In genomic region chr3:189494632-189495031, GRCh38 we compare ENCODE assay signal across 21 cellular contexts.
"Had no signal": no experiment of that assay in that cellular context is flagged by ENCODE, and none has a peak within 500 bp of the region (broad histone marks: within the 10 kb centered on the region; RNA-seq: fewer than 3 reads in every experiment).

No MANE protein-coding gene starts in this region.

- H3K36me3 ChIP-seq: gastrocnemius medialis, left lung, neural progenitor cell, ovary, sigmoid colon, spleen, thoracic aorta, tibial nerve, upper lobe of left lung had no signal

- H3K27me3 ChIP-seq: gastrocnemius medialis, left lung, neural progenitor cell, ovary, sigmoid colon, spleen, tibial nerve, upper lobe of left lung had no signal

- H2AFZ ChIP-seq: neural progenitor cell had no signal

- H3K9me3 ChIP-seq: gastrocnemius medialis, left lung, ovary, psoas muscle, sigmoid colon, spleen, thoracic aorta, tibial nerve, upper lobe of left lung had no signal

- FAIRE-seq: urothelium cell line had no signal

- H3K4me1 ChIP-seq: gastrocnemius medialis, left lung, neural progenitor cell, psoas muscle, sigmoid colon, spleen, tibial nerve, upper lobe of left lung had no signal

- H3K4me3 ChIP-seq: dorsolateral prefrontal cortex, gastrocnemius medialis, left lung, neural progenitor cell, ovary, psoas muscle, sigmoid colon, spleen, thoracic aorta, tibial nerve, upper lobe of left lung had no signal

- H3K4me2 ChIP-seq: neural progenitor cell had no signal

- H3K9ac ChIP-seq: neural progenitor cell had no signal

- DNase-seq: dorsolateral prefrontal cortex; effector CD4-positive, alpha-beta T cell; foreskin fibroblast; gastrocnemius medialis; head of caudate nucleus; left lung; mesendoderm; midbrain; naive thymus-derived CD4-positive, alpha-beta T cell; ovary; posterior cingulate gyrus; psoas muscle; sigmoid colon; spleen; stimulated activated CD4-positive, alpha-beta T cell treated with anti-CD3 and anti-CD28 coated beads, Interleukin-4, amount 100 ng/mL, for 4 hours; stimulated activated naive CD8-positive, alpha-beta T cell treated with anti-CD3 and anti-CD28 coated beads, Interleukin-15, Interleukin-2, amounts not matched to agents 100 U/mL and 50 U/mL, for 24 hours had no signal

- H3K27ac ChIP-seq: dorsolateral prefrontal cortex, gastrocnemius medialis, left lung, neural progenitor cell, ovary, psoas muscle, sigmoid colon, spleen, thoracic aorta, tibial nerve, upper lobe of left lung had no signal
